5 cellular contexts compared by ENCODE assay signal in genomic region chr4:172772781-172773180, GRCh38.
"Had no signal": no experiment of that assay in that cellular context is flagged by ENCODE, and none has a peak within 500 bp of the region (broad histone marks: within the 10 kb centered on the region; RNA-seq: fewer than 3 reads in every experiment).

No MANE protein-coding gene starts in this region.

- H3K4me3 ChIP-seq: K562 had no signal

- DNase-seq: KBM-7, KG1 had no signal

- ATAC-seq: HepG2, K562 had no signal

- H3K27ac ChIP-seq: HL-60 had no signal
